In genomic region chr15:77098572-77098971, GRCh38 we compare ENCODE assay signal across 31 cellular contexts.
"Had no signal": no experiment of that assay in that cellular context is flagged by ENCODE, and none has a peak within 500 bp of the region (broad histone marks: within the 10 kb centered on the region; RNA-seq: fewer than 3 reads in every experiment).

No MANE protein-coding gene starts in this region.

- H3K27me3 ChIP-seq: adrenal gland, body of pancreas, brain microvascular endothelial cell, breast epithelium had no signal

- FAIRE-seq: astrocyte had no signal

- ATAC-seq: activated CD8-positive, alpha-beta memory T cell treated with anti-CD3 and anti-CD28 coated beads, Interleukin-2, amount 10 ng/mL, durations not matched to agents 7 days and 5 days; activated naive CD4-positive, alpha-beta T cell treated with anti-CD3 and anti-CD28 coated beads, Interleukin-2, amount 50 U/mL, for 72 hours; body of pancreas had no signal

- H3K27ac ChIP-seq: adrenal gland, body of pancreas, brain microvascular endothelial cell, breast epithelium had no signal

- H3K36me3 ChIP-seq: adrenal gland, brain microvascular endothelial cell, breast epithelium had no signal

- H3K4me3 ChIP-seq: adrenal gland, body of pancreas, breast epithelium had no signal

- H3K4me1 ChIP-seq: adrenal gland, body of pancreas, breast epithelium had no signal

- DNase-seq: activated B cell treated with CpG ODN at 0.5 μM for 24 hours; activated CD4-positive, alpha-beta memory T cell treated with anti-CD3 and anti-CD28 coated beads, Interleukin-2, amount 10 ng/mL, durations not matched to agents 7 days and 5 days; activated CD4-positive, alpha-beta T cell treated with anti-CD3 and anti-CD28 coated beads for 4 hours; activated CD4-positive, alpha-beta T cell treated with anti-CD3 and anti-CD28 coated beads, Interleukin-2, amount 10 ng/mL, durations not matched to agents 24 days and 14 days; activated CD4-positive, alpha-beta T cell treated with anti-CD3 and anti-CD28 coated beads, Interleukin-2, amount 50 U/mL, for 1 hour; activated CD4-positive, alpha-beta T cell treated with anti-CD3 and anti-CD28 coated beads, Interleukin-2, amount 50 U/mL, for 48 hours; activated CD4-positive, CD25-positive, alpha-beta regulatory T cell treated with anti-CD3 and anti-CD28 coated beads, Interleukin-2, amount 50 U/mL, for 72 hours; activated CD8-positive, alpha-beta memory T cell treated with anti-CD3 and anti-CD28 coated beads for 24 hours; activated CD8-positive, alpha-beta memory T cell treated with anti-CD3 and anti-CD28 coated beads, Interleukin-2, amount 10 ng/mL, durations not matched to agents 7 days and 5 days; activated CD8-positive, alpha-beta memory T cell treated with anti-CD3 and anti-CD28 coated beads, Interleukin-2, amount 50 U/mL, for 48 hours; activated effector memory CD4-positive, alpha-beta T cell treated with anti-CD3 and anti-CD28 coated beads, Interleukin-2, amount 50 U/mL, for 16 hours; activated gamma-delta T cell treated with Interleukin-2 at 50 U/mL for 16 hours; activated naive CD4-positive, alpha-beta T cell; activated naive CD4-positive, alpha-beta T cell treated with anti-CD3 and anti-CD28 coated beads for 36 hours; activated naive CD4-positive, alpha-beta T cell treated with anti-CD3 and anti-CD28 coated beads, Interleukin-2, amount 50 U/mL, for 16 hours; activated naive CD8-positive, alpha-beta T cell treated with anti-CD3 and anti-CD28 coated beads for 36 hours; activated T-cell treated with anti-CD3 and anti-CD28 coated beads, Interleukin-2, amount 50 U/mL, for 24 hours; activated T-cell treated with anti-CD3 and anti-CD28 coated beads, Interleukin-2, amount 50 U/mL, for 48 hours; amniotic stem cell; aorta; body of pancreas; brain microvascular endothelial cell; central memory CD4-positive, alpha-beta T cell; SW 1271; T-helper 1 cell; T-helper 2 cell; T-helper 9 cell had no signal

- H3K9me3 ChIP-seq: adrenal gland, body of pancreas, breast epithelium had no signal
